In genomic region chr1:45510972-45511527, GRCh38 we compare ENCODE assay signal across 1 cellular context.
TF ChIP-seq lines count a peak whose summit lies in the region.

No MANE protein-coding gene starts in this region.

TF ChIP-seq in WTC11, 78 proteins besides CTCF, POLR2A, EP300 and RAD21 (continued from another document):
- TF ChIP-seq ZNF512 (CRISPR knock-in tag; IDR thresholded peaks at IDR 0.05; ENCODE audit: borderline replicate concordance) (no peak), MYBL2 (CRISPR knock-in tag; IDR thresholded peaks at IDR 0.05) (no peak), ZNF121 (CRISPR knock-in tag; IDR thresholded peaks at IDR 0.05) (no peak), NR2C2 (CRISPR knock-in tag; IDR thresholded peaks at IDR 0.05) (no peak), GRHL2 (CRISPR knock-in tag; IDR thresholded peaks at IDR 0.05; ENCODE audit: insufficient replicate concordance, severe bottlenecking) (no peak), E2F4 (CRISPR knock-in tag; IDR thresholded peaks at IDR 0.05; ENCODE audit: borderline replicate concordance, low read depth) (no peak), JUN (CRISPR knock-in tag; IDR thresholded peaks at IDR 0.05) (no peak), ESRRA (CRISPR knock-in tag; IDR thresholded peaks at IDR 0.05; ENCODE audit: borderline replicate concordance) (no peak), CREB1 (CRISPR knock-in tag; IDR thresholded peaks at IDR 0.05) (no peak), GABPB1 (CRISPR knock-in tag; IDR thresholded peaks at IDR 0.05) (no peak), ETV6 (CRISPR knock-in tag; IDR thresholded peaks at IDR 0.05) (no peak), PREB (CRISPR knock-in tag; IDR thresholded peaks at IDR 0.05; ENCODE audit: borderline replicate concordance) (no peak), SMAD4 (CRISPR knock-in tag; IDR thresholded peaks at IDR 0.05) (no peak), TCF7 (CRISPR knock-in tag; IDR thresholded peaks at IDR 0.05; ENCODE audit: low read depth) (no peak), FOXK1 (CRISPR knock-in tag; IDR thresholded peaks at IDR 0.05) (no peak), NFATC4 (CRISPR knock-in tag; IDR thresholded peaks at IDR 0.05) (no peak), FOXJ3 (CRISPR knock-in tag; IDR thresholded peaks at IDR 0.05; ENCODE audit: borderline replicate concordance) (no peak), EMX1 (CRISPR knock-in tag; IDR thresholded peaks at IDR 0.05) (no peak)
